In the genomic region with DNA sequence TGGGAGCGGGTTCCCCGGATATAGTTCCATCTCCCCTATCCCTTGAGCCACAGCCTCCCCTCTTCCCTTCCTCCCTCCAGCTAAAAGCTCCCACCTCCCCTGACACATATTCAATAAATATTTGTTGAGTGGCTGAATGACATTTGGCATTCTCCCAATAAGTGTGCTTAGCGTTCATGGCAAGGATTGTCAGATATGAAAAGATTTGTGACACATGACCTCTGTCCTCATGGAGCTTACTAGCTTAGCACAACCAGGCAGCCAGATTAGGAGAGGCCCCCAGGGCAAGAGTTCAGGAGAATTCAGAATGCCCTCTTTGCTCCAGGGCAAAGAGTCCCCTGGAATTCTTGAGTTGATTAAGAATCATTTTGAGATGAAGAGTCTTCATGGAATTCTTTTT, we compare ENCODE assay signal across 19 cellular contexts. TPM values are rescaled to one million over a fixed set of nuclear protein-coding genes. Genes with fewer than 3 reads are reported as not detected.
A peak's percentile ranks its signal among the peaks of the same experiment; 100 is the strongest.
DNase-seq lines count a peak whose midpoint lies in the region; FAIRE-seq and TF ChIP-seq lines count a peak whose summit lies in the region.
"Had no signal": no experiment of that assay in that cellular context is flagged by ENCODE, and none has a peak within 500 bp of the region (broad histone marks: within the 10 kb centered on the region; RNA-seq: fewer than 3 reads in every experiment).

No MANE protein-coding gene starts in this region.

- H3K79me2 ChIP-seq in neural progenitor cell (ENCODE audit: low read depth): no peaks in the 10 kb centered on the region

- no peak for FAIRE-seq in kidney (lab: Jason Lieb, UNC)
- FAIRE-seq: A549, GM12878, GM18507 had no signal

- H3K27me3 ChIP-seq in duodenal mucosa (ENCODE audit: control insufficient read depth in 1 of 2, insufficient read depth in 2 of 2, low read length in 2 of 2) (no peaks in the 10 kb centered on the region), neural progenitor cell (no peaks in the 10 kb centered on the region), ovary (no peaks in the 10 kb centered on the region)
- H3K27me3 ChIP-seq: BE2C had no signal

- peaks cover 10 to 14% of the 10 kb centered on the region in 2 donors for H3K4me1 ChIP-seq in duodenal mucosa (ENCODE audit: control insufficient read depth in 1 of 2, insufficient read depth in 2 of 2, low read length in 2 of 2)
- H3K4me1 ChIP-seq in kidney (ENCODE audit: control insufficient read depth in 1 of 2, insufficient read depth in 1 of 2, low read depth in 1 of 2, low read length in 2 of 2): peaks cover 12 to 14% of the 10 kb centered on the region in 2 donors
- peaks cover 4% of the 10 kb centered on the region for H3K4me1 ChIP-seq in neural progenitor cell
- H3K4me1 ChIP-seq in ovary (ENCODE audit: insufficient read depth): no peaks in the 10 kb centered on the region
- H3K4me1 ChIP-seq: BE2C had no signal

- no peak for TF ChIP-seq POLR2A in ovary (IDR thresholded peaks at IDR 0.05)

- TF ChIP-seq CTCF in kidney (IDR thresholded peaks at IDR 0.05; ENCODE audit: borderline replicate concordance, extremely low read depth, insufficient read depth): no peak
- TF ChIP-seq CTCF in neural progenitor cell (IDR thresholded peaks at IDR 0.05): no peak
- no peak for TF ChIP-seq CTCF in type B pancreatic cell (conservative IDR thresholded peaks at IDR 0.05)
- TF ChIP-seq CTCF in ovary (IDR thresholded peaks at IDR 0.05): no peak

- H3K9me3 ChIP-seq in duodenal mucosa (ENCODE audit: control insufficient read depth in 1 of 2, low read length in 2 of 2): peaks cover 3 to 8% of the 10 kb centered on the region in 2 donors
- H3K9me3 ChIP-seq in kidney (ENCODE audit: control insufficient read depth in 1 of 2, low read length in 2 of 2): peaks cover 0 to 3% of the 10 kb centered on the region in 2 donors
- H3K9me3 ChIP-seq in neural progenitor cell (ENCODE audit: low read depth): no peaks in the 10 kb centered on the region
- no peaks in the 10 kb centered on the region for H3K9me3 ChIP-seq in ovary
- H3K9me3 ChIP-seq: BE2C had no signal

- 71 to 75% (median 75%) methylated on average over 3 of the region's 3 CpGs for WGBS in ovary, 3 donors

- H3K4me3 ChIP-seq in duodenal mucosa (ENCODE audit: low read depth in 1 of 2, low read length in 2 of 2) (peak overlapping the region; percentile 37 to 59), kidney (ENCODE audit: low read length in 2 of 2) (peak overlapping the region in 1 of 2 donors; percentile 52), neural progenitor cell (no peak overlapping the region), ovary (no peak overlapping the region)
- H3K4me3 ChIP-seq: A549, GM12878, GM23338 had no signal

- no peaks in the 10 kb centered on the region for H4K20me1 ChIP-seq in neural progenitor cell (ENCODE audit: low read depth)

- H3K36me3 Mint-ChIP-seq in neural progenitor cell (peaks cover 6% of the 10 kb centered on the region), type B pancreatic cell (peaks cover 20% of the 10 kb centered on the region)

- no peaks in the 10 kb centered on the region for H3F3A ChIP-seq in neural progenitor cell (ENCODE audit: low read depth)

- H3K27me3 Mint-ChIP-seq in neural progenitor cell (ENCODE audit: insufficient read depth, low read depth): peaks cover 28% of the 10 kb centered on the region
- H3K27me3 Mint-ChIP-seq in type B pancreatic cell: peaks cover 18% of the 10 kb centered on the region

- no peak overlapping the region for H3K4me2 ChIP-seq in neural progenitor cell
- H3K4me2 ChIP-seq: A549, GM23338 had no signal

- H3K9me3 Mint-ChIP-seq in neural progenitor cell (peaks cover 26% of the 10 kb centered on the region), type B pancreatic cell (peaks cover 11% of the 10 kb centered on the region)

- no peak overlapping the region for H3K9ac ChIP-seq in duodenal mucosa (ENCODE audit: low read depth in 1 of 2, low read length in 2 of 2)
- no peak overlapping the region for H3K9ac ChIP-seq in kidney (ENCODE audit: low read length in 2 of 2)
- no peak overlapping the region for H3K9ac ChIP-seq in neural progenitor cell

- H3K4me3 Mint-ChIP-seq in neural progenitor cell: peak overlapping the region; percentile 4
- no peak overlapping the region for H3K4me3 Mint-ChIP-seq in type B pancreatic cell
- H3K4me3 Mint-ChIP-seq: CD4-positive, alpha-beta memory T cell; GM23338 had no signal

- intact Hi-C loops in kidney (cut with DNase I): no loop called here
- intact Hi-C loops in cardiac septum (cut with DNase I): no loop called here
- intact Hi-C loops in ovary (cut with DNase I): no loop called here

- no peak overlapping the region for H3K27ac Mint-ChIP-seq in neural progenitor cell
- H3K27ac Mint-ChIP-seq in type B pancreatic cell: no peak overlapping the region
- H3K27ac Mint-ChIP-seq: CD4-positive, alpha-beta memory T cell; GM23338 had no signal

- TF ChIP-seq EP300 in ovary (IDR thresholded peaks at IDR 0.05): no peak

- DNase-seq in kidney: no peak
- no peak for DNase-seq in neural progenitor cell (ENCODE audit: low spot score)
- peak; percentile 7 for DNase-seq in type B pancreatic cell (ENCODE audit: extremely low spot score, unreplicated experiment)
- no peak for DNase-seq in activated CD4-positive, alpha-beta T cell treated with anti-CD3 and anti-CD28 coated beads, Interleukin-2, amount 50 U/mL, for 1 hour
- DNase-seq in cardiac septum (ENCODE audit: low spot score): no peak
- no peak for DNase-seq in ovary
- DNase-seq: BE2C; CD4-positive, alpha-beta memory T cell; DMS79; H7 had no signal

- H2AFZ ChIP-seq in neural progenitor cell (replicated peaks): no peak overlapping the region
- H2AFZ ChIP-seq: GM23338 had no signal

- peaks cover 3% of the 10 kb centered on the region for H3K4me1 Mint-ChIP-seq in neural progenitor cell
- no peaks in the 10 kb centered on the region for H3K4me1 Mint-ChIP-seq in type B pancreatic cell (ENCODE audit: unreplicated experiment)
- H3K4me1 Mint-ChIP-seq: CD4-positive, alpha-beta memory T cell had no signal

- H3K27ac ChIP-seq in duodenal mucosa (ENCODE audit: low read depth, low read length) (peak overlapping the region; percentile 47), kidney (ENCODE audit: low read depth in 2 of 2, low read length in 2 of 2) (peak overlapping the region; percentile 56 to 71), neural progenitor cell (no peak overlapping the region), ovary (no peak overlapping the region)
- H3K27ac ChIP-seq: A549, C4-2B had no signal

- no peaks in the 10 kb centered on the region for H3K36me3 ChIP-seq in duodenal mucosa (ENCODE audit: control insufficient read depth in 1 of 2, insufficient read depth in 2 of 2, low read length in 2 of 2)
- H3K36me3 ChIP-seq in kidney (ENCODE audit: control insufficient read depth in 1 of 2, insufficient read depth in 2 of 2, low read length in 2 of 2): peaks cover 0 to 13% of the 10 kb centered on the region in 2 donors
- H3K36me3 ChIP-seq in neural progenitor cell: no peaks in the 10 kb centered on the region
- H3K36me3 ChIP-seq in ovary: no peaks in the 10 kb centered on the region
- H3K36me3 ChIP-seq: BE2C had no signal

RNA-seq across cellular contexts. Expression of a gene that starts 22.5 kb away (rescaled TPM):
- total RNA-seq in kidney (130 TPM), neural progenitor cell (ENCODE audit: low replicate concordance) (0.12 TPM in 1 of 2 replicates, not detected in the other), type B pancreatic cell (ENCODE audit: low replicate concordance) (2.1 and 3.0 TPM in 2 replicates), cardiac septum (2.7 TPM), ovary (1 to 10 TPM in 4 of 7 donors, under 1 TPM in 2, not detected in 1; 0.24 to 7.5 (median 1.6) TPM)
- polyA plus RNA-seq in kidney (ENCODE audit: insufficient read depth, low read depth, low replicate concordance) (45.6 TPM), ovary (1 to 10 TPM in 1 of 2 donors, under 1 TPM in 1; 0.46 to 1.5 TPM)
- total RNA-seq: G401, HT-29 had no signal
- polyA plus RNA-seq: CD4-positive, alpha-beta memory T cell; GM23338 had no signal

RNA-seq across cellular contexts. Expression of a gene that starts 26.2 kb away (rescaled TPM):
- total RNA-seq in kidney: 22.8 TPM
- polyA plus RNA-seq in kidney (ENCODE audit: insufficient read depth, low read depth, low replicate concordance): 161 TPM
- total RNA-seq in neural progenitor cell (ENCODE audit: low replicate concordance): 0.31 TPM in 1 of 2 replicates, not detected in the other
- 5.5 and 7.0 TPM in 2 replicates for total RNA-seq in type B pancreatic cell (ENCODE audit: low replicate concordance)
- total RNA-seq in cardiac septum: 6.1 TPM
- 1 to 10 TPM in 2 of 7 donors, under 1 TPM in 2, not detected in 3; 0.69 to 6.1 (median 1.0) TPM for total RNA-seq in ovary
- polyA plus RNA-seq in ovary: under 1 TPM; 0.13 to 0.43 TPM
- total RNA-seq: G401, GM23338, H7, HT-29 had no signal
- polyA plus RNA-seq: AG04450, GM23338 had no signal

Comparison
In these comparisons a context has a peak if more than half of its experiments do, and no peak if none do; other contexts are left out.
1. H3K27ac ChIP-seq: peak in duodenal mucosa (single experiment) and kidney (2 of 2); none in neural progenitor cell (single experiment) and ovary (0 of 2).
2. H3K4me3 ChIP-seq: peak in duodenal mucosa (2 of 2); none in neural progenitor cell (single experiment) and ovary (single experiment).
3. RNA of a gene that starts 22.5 kb away (total RNA-seq): 130 TPM in kidney (single experiment); 2.1 to 3.0 TPM in type B pancreatic cell, 2.7 TPM in cardiac septum (single experiment), 0.24 to 7.5 TPM in ovary and 0.12 TPM in neural progenitor cell; every median in the first group is over 10 times any median in the second.